In the genomic region with DNA sequence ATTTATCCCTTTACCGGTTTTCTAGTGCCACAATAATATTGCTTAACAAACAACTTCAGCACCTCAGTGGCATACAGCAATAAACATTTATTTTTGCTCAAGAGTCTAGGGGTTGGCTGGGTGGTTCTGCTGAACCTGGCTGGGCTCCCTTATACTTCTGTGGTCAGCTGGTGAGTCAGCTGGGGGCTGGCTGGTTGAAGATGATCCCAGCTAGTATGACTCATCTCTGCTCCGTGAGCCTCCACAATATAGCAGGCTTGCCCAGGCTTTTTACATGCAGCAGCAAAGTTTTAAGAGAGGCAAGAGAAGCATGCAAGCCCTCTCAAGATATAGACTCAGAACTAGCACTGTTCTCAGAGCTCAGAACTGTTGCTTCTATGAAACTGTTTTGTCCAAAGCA, we compare ENCODE assay signal across 8 cellular contexts.
DNase-seq lines count a peak whose midpoint lies in the region; ATAC-seq, FAIRE-seq and TF ChIP-seq lines count a peak whose summit lies in the region.

No MANE protein-coding gene starts in this region.

- H3K4me1 ChIP-seq in A549: peaks cover 33% of the 10 kb centered on the region; the same call in 2 of the 3 replicates
- peaks cover 3% of the 10 kb centered on the region for H3K4me1 ChIP-seq in mucosa of stomach (ENCODE audit: control insufficient read depth, insufficient read depth, low read length)

- CTCF ChIA-PET in A549 (lab: Yijun Ruan, JAX): interaction anchor here (0.6 to 2.1 kb wide), 3 partner anchors 41 to 993 kb away, joined by 3 to 5 read pairs (median 3); no protein-coding TSS in a partner anchor

- DNase-seq in A549 (ENCODE audit: low read depth in 1 of 2, low spot score in 1 of 2) (peak; percentile 59 to 66), OCI-M1 (lab: John Stamatoyannopoulos, UW) (peak; percentile 65), dedifferentiated amniotic fluid mesenchymal stem cell (ENCODE audit: extremely low spot score) (peak; percentile 93), NCI-H774 (lab: John Stamatoyannopoulos, UW) (no peak), NCI-H2171 treated with DMSO at 0.1 percent for 48 hours (lab: John Stamatoyannopoulos, UW) (no peak)

- no peaks in the 10 kb centered on the region for H3K36me3 ChIP-seq in mucosa of stomach (ENCODE audit: control insufficient read depth, insufficient read depth, low read length)

- POLR2A ChIA-PET in A549 (lab: Yijun Ruan, JAX): no interaction called here

- no peak for FAIRE-seq in A549 (lab: Jason Lieb, UNC)

- H3K27ac ChIP-seq in A549: peak overlapping the region in 1 of 2 experiments; percentile 65; a peak in 3 of 6 replicates

- TF ChIP-seq EP300 in A549 (IDR thresholded peaks at IDR 0.05): no peak

- TF ChIP-seq CTCF in A549 (IDR thresholded peaks at IDR 0.05): no peak

- H3K27me3 ChIP-seq in mucosa of stomach (ENCODE audit: control insufficient read depth, insufficient read depth, low read length): no peaks in the 10 kb centered on the region

- no peak for TF ChIP-seq RAD21 in A549 (conservative IDR thresholded peaks at IDR 0.05 in 1 of 2, IDR thresholded peaks at IDR 0.05 in 1 of 2)

- H3K9me3 ChIP-seq in A549: no peaks in the 10 kb centered on the region
- H3K9me3 ChIP-seq in mucosa of stomach (ENCODE audit: control insufficient read depth, low read length): no peaks in the 10 kb centered on the region

- ATAC-seq in A549: peak; percentile 96 to 97
- ATAC-seq in GM18517 (IDR thresholded peaks at IDR 0.05; ENCODE audit: unreplicated experiment): peak; percentile 94
- ATAC-seq in HG02884 (IDR thresholded peaks at IDR 0.05; ENCODE audit: unreplicated experiment): peak; percentile 99

- H3K4me2 ChIP-seq in A549: peak overlapping the region; percentile 57

- no peak for TF ChIP-seq POLR2A in A549 (IDR thresholded peaks at IDR 0.05; ENCODE audit: low read length)

- 0% methylated on average over 2 of the region's 2 CpGs for WGBS in A549 (ENCODE audit: missing lambda C conversion rate)

- H3K4me3 ChIP-seq in A549: no peak overlapping the region
- no peak overlapping the region for H3K4me3 ChIP-seq in mucosa of stomach (ENCODE audit: low read length)

- H3K9ac ChIP-seq in mucosa of stomach (ENCODE audit: low read length): peak overlapping the region; percentile 15

TF ChIP-seq in A549, 52 proteins besides CTCF, POLR2A, EP300 and RAD21:
- TF ChIP-seq JUNB (IDR thresholded peaks at IDR 0.05) (peak; percentile 66; the same call in 1 of the 2 replicates), EHMT2 (IDR thresholded peaks at IDR 0.05; ENCODE audit: low read depth) (no peak), FOSL2 (IDR thresholded peaks at IDR 0.05) (peak; percentile 89), FOSL2 (CRISPR knock-in tag; IDR thresholded peaks at IDR 0.05) (peak; percentile 88), JUN (IDR thresholded peaks at IDR 0.05) (no peak), HDAC2 (IDR thresholded peaks at IDR 0.05) (no peak)
- TF ChIP-seq, protein P1, sequence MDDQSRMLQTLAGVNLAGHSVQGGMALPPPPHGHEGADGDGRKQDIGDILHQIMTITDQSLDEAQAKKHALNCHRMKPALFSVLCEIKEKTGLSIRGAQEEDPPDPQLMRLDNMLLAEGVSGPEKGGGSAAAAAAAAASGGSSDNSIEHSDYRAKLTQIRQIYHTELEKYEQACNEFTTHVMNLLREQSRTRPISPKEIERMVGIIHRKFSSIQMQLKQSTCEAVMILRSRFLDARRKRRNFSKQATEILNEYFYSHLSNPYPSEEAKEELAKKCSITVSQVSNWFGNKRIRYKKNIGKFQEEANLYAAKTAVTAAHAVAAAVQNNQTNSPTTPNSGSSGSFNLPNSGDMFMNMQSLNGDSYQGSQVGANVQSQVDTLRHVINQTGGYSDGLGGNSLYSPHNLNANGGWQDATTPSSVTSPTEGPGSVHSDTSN (IDR thresholded peaks at IDR 0.05): peak; percentile 69; the same call in 1 of the 2 replicates

Comparison
In these comparisons a context has a peak if more than half of its experiments do, and no peak if none do; other contexts are left out.
1. DNase-seq: peak in A549 (2 of 2), OCI-M1 (single experiment) and dedifferentiated amniotic fluid mesenchymal stem cell (single experiment); none in NCI-H774 (single experiment) and NCI-H2171 treated with DMSO at 0.1 percent for 48 hours (single experiment).
2. Peak in every context shown above with its lines, with median percentiles within 50 percentile points of each other: ATAC-seq.